In genomic region chr7:101100858-101101847, GRCh38 we compare ENCODE assay signal across 1 cellular context.
TF ChIP-seq lines count a peak whose summit lies in the region.

No MANE protein-coding gene starts in this region.

TF ChIP-seq in HepG2, 621 proteins besides CTCF, POLR2A, EP300 and RAD21 (continued from another document):
- TF ChIP-seq NFKBIZ (CRISPR knock-in tag; IDR thresholded peaks at IDR 0.05) (no peak), ZNF7 (CRISPR knock-in tag; IDR thresholded peaks at IDR 0.05) (no peak), ZNF737 (CRISPR knock-in tag; IDR thresholded peaks at IDR 0.05; ENCODE audit: borderline replicate concordance) (0 out of 2 replicates have a peak, but pooled peaks have one; percentile 3)
- TF ChIP-seq, protein P1, sequence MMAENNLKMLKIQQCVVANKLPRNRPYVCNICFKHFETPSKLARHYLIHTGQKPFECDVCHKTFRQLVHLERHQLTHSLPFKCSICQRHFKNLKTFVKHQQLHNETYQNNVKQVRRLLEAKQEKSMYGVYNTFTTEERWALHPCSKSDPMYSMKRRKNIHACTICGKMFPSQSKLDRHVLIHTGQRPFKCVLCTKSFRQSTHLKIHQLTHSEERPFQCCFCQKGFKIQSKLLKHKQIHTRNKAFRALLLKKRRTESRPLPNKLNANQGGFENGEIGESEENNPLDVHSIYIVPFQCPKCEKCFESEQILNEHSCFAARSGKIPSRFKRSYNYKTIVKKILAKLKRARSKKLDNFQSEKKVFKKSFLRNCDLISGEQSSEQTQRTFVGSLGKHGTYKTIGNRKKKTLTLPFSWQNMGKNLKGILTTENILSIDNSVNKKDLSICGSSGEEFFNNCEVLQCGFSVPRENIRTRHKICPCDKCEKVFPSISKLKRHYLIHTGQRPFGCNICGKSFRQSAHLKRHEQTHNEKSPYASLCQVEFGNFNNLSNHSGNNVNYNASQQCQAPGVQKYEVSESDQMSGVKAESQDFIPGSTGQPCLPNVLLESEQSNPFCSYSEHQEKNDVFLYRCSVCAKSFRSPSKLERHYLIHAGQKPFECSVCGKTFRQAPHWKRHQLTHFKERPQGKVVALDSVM (CRISPR knock-in tag; IDR thresholded peaks at IDR 0.05), result peak; percentile 39; the same call in 1 of the 2 replicates
TF ChIP-seq in HepG2: peak in this region for 2.
